ENCODE assay signal across 9 cellular contexts in the genomic region with DNA sequence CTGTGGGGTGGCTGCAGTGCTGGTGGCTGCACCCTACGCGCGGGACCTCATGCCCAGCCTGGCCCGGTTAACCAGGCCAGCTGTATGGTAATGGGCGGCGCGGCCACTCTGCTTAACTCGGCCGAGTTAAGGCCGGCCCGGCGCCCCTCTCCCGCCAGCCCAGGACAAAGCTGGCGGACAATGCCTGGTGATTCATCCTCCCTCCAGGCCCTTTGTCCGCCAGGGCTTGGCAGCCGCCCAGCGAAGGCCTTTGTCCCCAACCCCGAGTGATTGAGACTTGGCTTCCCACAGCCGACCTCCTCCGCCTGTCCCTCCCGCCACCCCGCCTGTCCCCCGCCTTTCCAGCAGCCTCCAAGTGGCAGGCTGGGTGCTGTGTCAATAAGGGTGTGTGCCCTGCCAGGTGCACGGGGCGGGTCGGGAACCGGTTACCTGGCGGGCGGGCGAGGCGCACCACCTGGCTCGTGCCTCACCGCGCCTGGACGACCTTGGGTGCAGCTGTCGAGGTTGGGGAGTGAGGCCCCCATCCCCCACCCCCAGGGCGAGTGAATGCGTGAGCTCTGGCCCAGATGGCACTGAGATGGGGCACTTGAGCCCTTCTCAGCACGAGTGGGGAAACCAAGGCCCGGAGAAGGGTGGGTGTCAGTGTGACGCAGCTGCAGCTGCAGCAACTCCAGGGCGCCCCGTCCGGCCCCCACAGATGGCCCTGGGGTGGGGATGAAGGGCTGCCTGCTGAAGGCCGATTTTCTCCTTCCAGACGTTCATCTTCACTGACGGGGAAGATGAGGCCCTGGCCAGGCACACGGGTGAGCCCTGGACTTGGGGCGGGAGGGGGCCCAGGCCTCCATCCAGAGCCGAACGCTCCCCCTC. TPM values are rescaled to one million over a fixed set of nuclear protein-coding genes. Genes with fewer than 3 reads are reported as not detected.
A peak's percentile ranks its signal among the peaks of the same experiment; 100 is the strongest.
DNase-seq lines count a peak whose midpoint lies in the region; ATAC-seq and TF ChIP-seq lines count a peak whose summit lies in the region.
"Had no signal": no experiment of that assay in that cellular context is flagged by ENCODE, and none has a peak within 500 bp of the region (broad histone marks: within the 10 kb centered on the region; RNA-seq: fewer than 3 reads in every experiment).

No MANE protein-coding gene starts in this region.

- H3K27me3 Mint-ChIP-seq in stimulated activated naive CD8-positive, alpha-beta T cell treated with anti-CD3 and anti-CD28 coated beads, Interleukin-15, amount 100 ng/mL, for 72 hours: no peaks in the 10 kb centered on the region
- H3K27me3 Mint-ChIP-seq: stimulated activated naive CD8-positive, alpha-beta T cell treated with anti-CD3 and anti-CD28 coated beads, Interleukin-15, Interleukin-2, amounts not matched to agents 100 ng/mL and 50 ng/mL, for 24 hours had no signal

- peak overlapping the region; percentile 94 to 99 for H3K4me3 Mint-ChIP-seq in stimulated activated naive CD8-positive, alpha-beta T cell treated with anti-CD3 and anti-CD28 coated beads, Interleukin-15, amount 100 ng/mL, for 72 hours

- H3K27ac ChIP-seq in epithelial cell of prostate (peak overlapping the region; percentile 86), vagina (peak overlapping the region; percentile 73)

- peak overlapping the region; percentile 37 to 59 for H3K4me3 ChIP-seq in vagina

- no peak for TF ChIP-seq CTCF in vagina (IDR thresholded peaks at IDR 0.05)

- peaks cover 90% of the 10 kb centered on the region for H3K4me1 ChIP-seq in vagina

- no peaks in the 10 kb centered on the region for H3K27me3 ChIP-seq in vagina

- no peak for TF ChIP-seq POLR2A in vagina (IDR thresholded peaks at IDR 0.05)

- no peak for ATAC-seq in stimulated activated naive CD8-positive, alpha-beta T cell treated with anti-CD3 and anti-CD28 coated beads, Interleukin-15, amount 100 ng/mL, for 72 hours
- no peak for ATAC-seq in stimulated activated naive CD8-positive, alpha-beta T cell treated with anti-CD3 and anti-CD28 coated beads, Interleukin-15, Interleukin-2, amounts not matched to agents 100 U/mL and 50 U/mL, for 24 hours
- ATAC-seq in HG03025 (IDR thresholded peaks at IDR 0.05; ENCODE audit: low FRiP score, unreplicated experiment): no peak

- no peak overlapping the region for H3K27ac Mint-ChIP-seq in stimulated activated naive CD8-positive, alpha-beta T cell treated with anti-CD3 and anti-CD28 coated beads, Interleukin-15, amount 100 ng/mL, for 72 hours

- no peaks in the 10 kb centered on the region for H3K9me3 ChIP-seq in vagina

- DNase-seq in stimulated activated naive CD8-positive, alpha-beta T cell treated with anti-CD3 and anti-CD28 coated beads, Interleukin-15, amount 100 ng/mL, for 72 hours: no peak
- no peak for DNase-seq in stimulated activated naive CD8-positive, alpha-beta T cell treated with anti-CD3 and anti-CD28 coated beads, Interleukin-15, Interleukin-2, amounts not matched to agents 100 U/mL and 50 U/mL, for 24 hours
- DNase-seq in SHP77 (lab: John Stamatoyannopoulos, UW): peak; percentile 98
- peak; percentile 57 for DNase-seq in epithelial cell of prostate (ENCODE audit: low read depth, low spot score)
- DNase-seq in midbrain (lab: John Stamatoyannopoulos, UW): peak; percentile 94
- no peak for DNase-seq in vagina (ENCODE audit: extremely low spot score in 2 of 2)
- no peak for DNase-seq in HuH-7.5 (ENCODE audit: low spot score)

- intact Hi-C loops in vagina (cut with DNase I): no loop called here

- H3K36me3 ChIP-seq in vagina: no peaks in the 10 kb centered on the region

- H3K9me3 Mint-ChIP-seq in stimulated activated naive CD8-positive, alpha-beta T cell treated with anti-CD3 and anti-CD28 coated beads, Interleukin-15, amount 100 ng/mL, for 72 hours: no peaks in the 10 kb centered on the region
- H3K9me3 Mint-ChIP-seq: stimulated activated naive CD8-positive, alpha-beta T cell treated with anti-CD3 and anti-CD28 coated beads, Interleukin-15, Interleukin-2, amounts not matched to agents 100 ng/mL and 50 ng/mL, for 24 hours had no signal

- peaks cover 76% of the 10 kb centered on the region for H3K4me1 Mint-ChIP-seq in stimulated activated naive CD8-positive, alpha-beta T cell treated with anti-CD3 and anti-CD28 coated beads, Interleukin-15, amount 100 ng/mL, for 72 hours

RNA-seq across cellular contexts. Expression of gene LFNG, which starts 4.6 kb away (rescaled TPM):
- total RNA-seq in vagina: 36.8 TPM

RNA-seq across cellular contexts. Expression of gene BRAT1, which starts 31.1 kb away (rescaled TPM):
- 66.0 TPM for total RNA-seq in vagina

RNA-seq across cellular contexts. Expression of gene IQCE, which starts 34.6 kb away (rescaled TPM):
- total RNA-seq in vagina: 5.2 TPM

RNA-seq across cellular contexts. Expression of gene GRIFIN, which starts 48.0 kb away (rescaled TPM):
- not detected for total RNA-seq in vagina

Comparison
In these comparisons a context has a peak if more than half of its experiments do, and no peak if none do; other contexts are left out.
1. DNase-seq: peak in SHP77 (2 of 2), epithelial cell of prostate (single experiment) and midbrain (single experiment); none in stimulated activated naive CD8-positive, alpha-beta T cell treated with anti-CD3 and anti-CD28 coated beads, Interleukin-15, amount 100 ng/mL, for 72 hours (0 of 2), stimulated activated naive CD8-positive, alpha-beta T cell treated with anti-CD3 and anti-CD28 coated beads, Interleukin-15, Interleukin-2, amounts not matched to agents 100 U/mL and 50 U/mL, for 24 hours (single experiment), vagina (0 of 2) and HuH-7.5 (single experiment).